Comparison of ENCODE assay signal across 8 cellular contexts in the genomic region with DNA sequence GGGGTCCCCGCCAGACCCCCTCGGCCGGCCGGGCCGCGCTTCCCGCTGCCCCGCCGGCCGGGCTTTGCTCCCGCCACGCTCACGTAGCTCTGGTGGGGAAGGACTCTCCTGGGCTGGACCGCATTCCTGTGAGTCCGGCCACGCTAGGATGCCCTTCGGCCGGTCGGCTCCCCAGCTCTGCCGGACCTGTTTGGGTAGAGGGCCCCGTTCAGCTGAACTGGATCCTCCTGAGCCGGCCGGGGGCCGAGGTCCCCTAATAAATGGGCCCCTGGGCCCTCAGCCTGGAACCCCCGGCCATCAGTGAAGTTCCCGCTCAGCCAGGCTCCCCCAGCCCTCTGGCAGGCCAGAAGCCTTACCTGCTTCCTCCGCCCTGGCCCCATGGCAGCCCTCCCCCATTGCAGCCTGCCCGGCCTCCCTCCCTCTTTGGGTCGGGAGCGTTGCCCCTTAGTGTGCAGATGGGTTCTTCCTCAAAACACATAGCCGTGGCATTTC.
A peak's percentile ranks its signal among the peaks of the same experiment; 100 is the strongest.
DNase-seq lines count a peak whose midpoint lies in the region; TF ChIP-seq lines count a peak whose summit lies in the region.

No MANE protein-coding gene starts in this region.

- H3K9ac ChIP-seq in iPS-18a (ENCODE audit: low read length) = peak overlapping the region; percentile 92

- H3K36me3 ChIP-seq in GM06990 (ENCODE audit: control insufficient read depth, insufficient read depth, low read length) (peaks cover 6% of the 10 kb centered on the region), HEK293 (ENCODE audit: control insufficient read depth in 2 of 2, insufficient read depth in 1 of 2, low read length in 2 of 2) (peaks cover 11 to 38% of the 10 kb centered on the region in 2 experiments; a peak in 2 of 3 replicates), iPS-18a (ENCODE audit: control insufficient read depth, low read depth, low read length) (peaks cover 30% of the 10 kb centered on the region)

- H3K27ac ChIP-seq in HEK293 (ENCODE audit: extremely low read depth, low read depth, low read length) = peak overlapping the region; percentile 91; the same call in 1 of the 2 replicates
- H3K27ac ChIP-seq in iPS-18a (ENCODE audit: low read length) = peak overlapping the region; percentile 74

- peak; percentile 39 for DNase-seq in GM06990 (ENCODE audit: extremely low read depth, insufficient read length)
- peak; percentile 16 for DNase-seq in NOMO-1 treated with DMSO at 0.1 percent for 48 hours (lab: John Stamatoyannopoulos, UW; ENCODE audit: unreplicated experiment)
- no peak for DNase-seq in astrocyte of the cerebellum (ENCODE audit: low read depth)
- DNase-seq in stimulated activated CD4-positive, alpha-beta T cell treated with anti-CD3 and anti-CD28 coated beads, Interleukin-12 subunit alpha, Interleukin-12 subunit beta, amount 100 ng/mL, for 48 hours (ENCODE audit: low read depth in 2 of 3, low spot score in 1 of 3) = peak in 2 of 3 donors; percentile 11 to 17
- DNase-seq in SHP77 treated with DMSO at 0.1 percent for 48 hours (lab: John Stamatoyannopoulos, UW) = no peak
- DNase-seq in NCI-H1436 (lab: John Stamatoyannopoulos, UW) = no peak

- H3K27me3 ChIP-seq in GM06990 (replicated peaks; ENCODE audit: control insufficient read depth, insufficient read depth, low read length) (no peaks in the 10 kb centered on the region), iPS-18a (ENCODE audit: control insufficient read depth, insufficient read depth, low read length) (no peaks in the 10 kb centered on the region)

- in situ Hi-C loops in astrocyte of the cerebellum (cut with HindIII; ENCODE audit: low sequenced_read_pairs) = loop anchor here (25.0 kb wide), 1 partner anchor 124 kb away; the partner anchor contains the start of gene POP5

- H3K9me3 ChIP-seq in HEK293 (ENCODE audit: control insufficient read depth, insufficient read depth, low read depth, low read length) (no peaks in the 10 kb centered on the region), iPS-18a (ENCODE audit: control insufficient read depth, low read depth, low read length) (no peaks in the 10 kb centered on the region)

- CTCF ChIA-PET in HEK293 (lab: Yijun Ruan, JAX) = interaction anchor here (0.6 to 6.2 kb wide), 4 partner anchors 22 to 128 kb away, joined by 3 to 42 read pairs (median 10); partner anchors contain the start of gene POP5

- TF ChIP-seq CTCF in GM06990 (IDR thresholded peaks at IDR 0.05; ENCODE audit: insufficient read depth, low read length, poor library complexity, severe bottlenecking) (no peak), HEK293 (tag by site-specific recombination; IDR thresholded peaks at IDR 0.05) (no peak), astrocyte of the cerebellum (IDR thresholded peaks at IDR 0.05; ENCODE audit: low read depth, low read length, missing control alignments) (no peak)

- POLR2A ChIA-PET in HEK293 (lab: Yijun Ruan, JAX) = interaction anchor here (1.2 to 2.2 kb wide), 3 partner anchors 14 to 130 kb away, joined by 4 to 9 read pairs (median 4); partner anchors contain the start of genes ACADS, MLEC and POP5

- H3K4me3 ChIP-seq in GM06990 (replicated peaks; ENCODE audit: low read depth, low read length) (peak overlapping the region; percentile 90), HEK293 (ENCODE audit: low read depth, low read length) (peak overlapping the region; percentile 77), astrocyte of the cerebellum (ENCODE audit: low read depth, low read length) (peak overlapping the region; percentile 86), iPS-18a (ENCODE audit: low read length) (peak overlapping the region; percentile 95)

- H3K4me1 ChIP-seq in HEK293 (ENCODE audit: control insufficient read depth, insufficient read depth, low read length) (peaks cover 3% of the 10 kb centered on the region; the same call in 1 of the 2 replicates), iPS-18a (ENCODE audit: control insufficient read depth, low read depth, low read length) (peaks cover 16% of the 10 kb centered on the region)

TF ChIP-seq in HEK293, 187 proteins besides CTCF, POLR2A, EP300 and RAD21 (continues in another document):
- TF ChIP-seq ZFP37 (tag by site-specific recombination; IDR thresholded peaks at IDR 0.05) (0 out of 2 replicates have a peak, but pooled peaks have one; percentile 42), ZBTB21 (tag by site-specific recombination; IDR thresholded peaks at IDR 0.05) (no peak), ZFHX2 (tag by site-specific recombination; conservative IDR thresholded peaks at IDR 0.05) (no peak), ZNF830 (tag by site-specific recombination; IDR thresholded peaks at IDR 0.05; ENCODE audit: low read depth) (no peak), GLIS2 (tag by site-specific recombination; IDR thresholded peaks at IDR 0.05) (peak; percentile 74), MEIS1 (CRISPR knock-in tag; IDR thresholded peaks at IDR 0.05; ENCODE audit: borderline replicate concordance) (no peak), ZNF404 (tag by site-specific recombination; IDR thresholded peaks at IDR 0.05) (no peak), ZNF600 (tag by site-specific recombination; IDR thresholded peaks at IDR 0.05) (peak; percentile 31; the same call in 1 of the 2 replicates), ZBTB20 (tag by site-specific recombination; IDR thresholded peaks at IDR 0.05) (0 out of 2 replicates have a peak, but pooled peaks have one; percentile 38), ZXDB (tag by site-specific recombination; IDR thresholded peaks at IDR 0.05) (peak; percentile 90), ZEB2 (tag by site-specific recombination; IDR thresholded peaks at IDR 0.05) (no peak), ZNF433 (tag by site-specific recombination; IDR thresholded peaks at IDR 0.05; ENCODE audit: low read depth) (no peak), ZNF544 (tag by site-specific recombination; IDR thresholded peaks at IDR 0.05) (no peak), GFI1B (tag by site-specific recombination; IDR thresholded peaks at IDR 0.05) (no peak), SP2 (tag by site-specific recombination; IDR thresholded peaks at IDR 0.05) (peak; percentile 34), ZNF335 (tag by site-specific recombination; conservative IDR thresholded peaks at IDR 0.05) (peak; percentile 79)
- TF ChIP-seq, protein P1, sequence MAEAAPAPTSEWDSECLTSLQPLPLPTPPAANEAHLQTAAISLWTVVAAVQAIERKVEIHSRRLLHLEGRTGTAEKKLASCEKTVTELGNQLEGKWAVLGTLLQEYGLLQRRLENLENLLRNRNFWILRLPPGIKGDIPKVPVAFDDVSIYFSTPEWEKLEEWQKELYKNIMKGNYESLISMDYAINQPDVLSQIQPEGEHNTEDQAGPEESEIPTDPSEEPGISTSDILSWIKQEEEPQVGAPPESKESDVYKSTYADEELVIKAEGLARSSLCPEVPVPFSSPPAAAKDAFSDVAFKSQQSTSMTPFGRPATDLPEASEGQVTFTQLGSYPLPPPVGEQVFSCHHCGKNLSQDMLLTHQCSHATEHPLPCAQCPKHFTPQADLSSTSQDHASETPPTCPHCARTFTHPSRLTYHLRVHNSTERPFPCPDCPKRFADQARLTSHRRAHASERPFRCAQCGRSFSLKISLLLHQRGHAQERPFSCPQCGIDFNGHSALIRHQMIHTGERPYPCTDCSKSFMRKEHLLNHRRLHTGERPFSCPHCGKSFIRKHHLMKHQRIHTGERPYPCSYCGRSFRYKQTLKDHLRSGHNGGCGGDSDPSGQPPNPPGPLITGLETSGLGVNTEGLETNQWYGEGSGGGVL (tag by site-specific recombination; IDR thresholded peaks at IDR 0.05) = peak; percentile 14; the same call in 1 of the 2 replicates
- TF ChIP-seq, protein P2, sequence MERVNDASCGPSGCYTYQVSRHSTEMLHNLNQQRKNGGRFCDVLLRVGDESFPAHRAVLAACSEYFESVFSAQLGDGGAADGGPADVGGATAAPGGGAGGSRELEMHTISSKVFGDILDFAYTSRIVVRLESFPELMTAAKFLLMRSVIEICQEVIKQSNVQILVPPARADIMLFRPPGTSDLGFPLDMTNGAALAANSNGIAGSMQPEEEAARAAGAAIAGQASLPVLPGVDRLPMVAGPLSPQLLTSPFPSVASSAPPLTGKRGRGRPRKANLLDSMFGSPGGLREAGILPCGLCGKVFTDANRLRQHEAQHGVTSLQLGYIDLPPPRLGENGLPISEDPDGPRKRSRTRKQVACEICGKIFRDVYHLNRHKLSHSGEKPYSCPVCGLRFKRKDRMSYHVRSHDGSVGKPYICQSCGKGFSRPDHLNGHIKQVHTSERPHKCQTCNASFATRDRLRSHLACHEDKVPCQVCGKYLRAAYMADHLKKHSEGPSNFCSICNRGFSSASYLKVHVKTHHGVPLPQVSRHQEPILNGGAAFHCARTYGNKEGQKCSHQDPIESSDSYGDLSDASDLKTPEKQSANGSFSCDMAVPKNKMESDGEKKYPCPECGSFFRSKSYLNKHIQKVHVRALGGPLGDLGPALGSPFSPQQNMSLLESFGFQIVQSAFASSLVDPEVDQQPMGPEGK (tag by site-specific recombination; IDR thresholded peaks at IDR 0.05) = peak; percentile 64
- TF ChIP-seq, protein P3, sequence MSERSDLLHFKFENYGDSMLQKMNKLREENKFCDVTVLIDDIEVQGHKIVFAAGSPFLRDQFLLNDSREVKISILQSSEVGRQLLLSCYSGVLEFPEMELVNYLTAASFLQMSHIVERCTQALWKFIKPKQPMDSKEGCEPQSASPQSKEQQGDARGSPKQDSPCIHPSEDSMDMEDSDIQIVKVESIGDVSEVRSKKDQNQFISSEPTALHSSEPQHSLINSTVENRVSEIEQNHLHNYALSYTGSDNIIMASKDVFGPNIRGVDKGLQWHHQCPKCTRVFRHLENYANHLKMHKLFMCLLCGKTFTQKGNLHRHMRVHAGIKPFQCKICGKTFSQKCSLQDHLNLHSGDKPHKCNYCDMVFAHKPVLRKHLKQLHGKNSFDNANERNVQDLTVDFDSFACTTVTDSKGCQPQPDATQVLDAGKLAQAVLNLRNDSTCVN (tag by site-specific recombination; optimal IDR thresholded peaks at IDR 0.05) = peak; percentile 20
- TF ChIP-seq, protein P4, sequence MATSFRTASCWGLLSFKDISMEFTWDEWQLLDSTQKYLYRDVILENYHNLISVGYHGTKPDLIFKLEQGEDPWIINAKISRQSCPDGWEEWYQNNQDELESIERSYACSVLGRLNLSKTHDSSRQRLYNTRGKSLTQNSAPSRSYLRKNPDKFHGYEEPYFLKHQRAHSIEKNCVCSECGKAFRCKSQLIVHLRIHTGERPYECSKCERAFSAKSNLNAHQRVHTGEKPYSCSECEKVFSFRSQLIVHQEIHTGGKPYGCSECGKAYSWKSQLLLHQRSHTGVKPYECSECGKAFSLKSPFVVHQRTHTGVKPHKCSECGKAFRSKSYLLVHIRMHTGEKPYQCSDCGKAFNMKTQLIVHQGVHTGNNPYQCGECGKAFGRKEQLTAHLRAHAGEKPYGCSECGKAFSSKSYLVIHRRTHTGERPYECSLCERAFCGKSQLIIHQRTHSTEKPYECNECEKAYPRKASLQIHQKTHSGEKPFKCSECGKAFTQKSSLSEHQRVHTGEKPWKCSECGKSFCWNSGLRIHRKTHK (tag by site-specific recombination; IDR thresholded peaks at IDR 0.05) = no peak

Comparison
In these comparisons a context has a peak if more than half of its experiments do, and no peak if none do; other contexts are left out.
1. DNase-seq: peak in GM06990 (single experiment), NOMO-1 treated with DMSO at 0.1 percent for 48 hours (single experiment) and stimulated activated CD4-positive, alpha-beta T cell treated with anti-CD3 and anti-CD28 coated beads, Interleukin-12 subunit alpha, Interleukin-12 subunit beta, amount 100 ng/mL, for 48 hours (2 of 3); none in astrocyte of the cerebellum (single experiment), SHP77 treated with DMSO at 0.1 percent for 48 hours (single experiment) and NCI-H1436 (single experiment).
2. Peak in every context shown above with its lines, with median percentiles within 50 percentile points of each other: H3K4me3 ChIP-seq.